In the genomic region with DNA sequence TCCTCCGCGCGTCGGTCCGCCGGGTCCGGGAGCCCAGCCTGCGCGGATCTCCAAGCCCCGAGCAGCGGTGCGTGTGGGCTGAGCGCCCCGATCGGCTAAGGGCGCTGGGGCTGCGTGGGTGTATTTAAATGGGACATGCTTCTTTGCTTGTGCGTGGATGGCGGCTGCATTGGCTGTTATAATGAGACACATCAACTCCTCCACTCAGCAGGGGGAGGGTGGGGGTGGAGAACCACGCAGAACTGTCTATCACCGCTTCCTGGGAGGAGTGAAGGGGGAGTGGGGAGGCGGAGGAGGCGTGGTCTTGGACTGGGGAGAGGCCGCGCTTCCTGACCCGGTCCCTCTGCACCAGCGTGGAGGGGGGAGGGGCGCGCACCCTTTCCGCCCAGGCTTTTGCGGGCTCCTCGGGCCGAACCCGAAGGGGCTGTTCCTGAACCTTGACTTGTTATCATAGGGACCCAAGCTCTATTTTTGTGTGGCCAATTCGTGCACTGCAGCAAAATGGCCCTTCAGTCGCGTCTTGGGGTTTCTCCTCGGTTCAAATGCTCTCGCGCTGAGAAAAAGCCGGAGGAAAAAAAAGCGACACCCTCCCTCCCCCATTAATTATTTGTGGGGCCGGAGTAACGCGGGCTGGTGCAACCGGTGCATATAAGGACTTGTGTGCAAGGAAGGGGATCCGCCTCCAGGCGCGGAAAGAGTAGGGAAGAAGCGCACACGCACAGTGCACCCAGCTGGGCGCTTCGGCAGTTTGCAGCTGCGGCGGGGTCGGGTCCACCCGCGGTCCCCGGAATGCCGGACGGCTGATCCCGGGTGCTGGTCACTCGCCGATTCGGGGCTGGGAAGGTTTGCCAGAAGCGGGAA, we compare ENCODE assay signal across 1 cellular context.
TF ChIP-seq lines count a peak whose summit lies in the region.

Gene TNIK (minus strand): TSS at position 180 of the 861 bp plus-strand sequence. CDS start 342 bp downstream, outside the sequence.

TF ChIP-seq in HepG2, 621 proteins besides CTCF, POLR2A, EP300 and RAD21:
- TF ChIP-seq ZNF639 (CRISPR knock-in tag; conservative IDR thresholded peaks at IDR 0.05) (no peak), GABPB1 (CRISPR knock-in tag; IDR thresholded peaks at IDR 0.05) (0 out of 2 replicates have a peak, but pooled peaks have one; percentile 18), MYC (CRISPR knock-in tag; IDR thresholded peaks at IDR 0.05; ENCODE audit: borderline replicate concordance) (0 out of 2 replicates have a peak, but pooled peaks have one; percentile 22), ZMAT3 (CRISPR knock-in tag; conservative IDR thresholded peaks at IDR 0.05) (no peak), ZNF230 (CRISPR knock-in tag; IDR thresholded peaks at IDR 0.05) (no peak), ZNF274 (CRISPR knock-in tag; IDR thresholded peaks at IDR 0.05) (no peak), CCAR2 (optimal IDR thresholded peaks at IDR 0.05; ENCODE audit: low read depth, low read length) (no peak), ZNF761 (CRISPR knock-in tag; conservative IDR thresholded peaks at IDR 0.05) (no peak), KAT8 (CRISPR knock-in tag; IDR thresholded peaks at IDR 0.05) (no peak), ZNF501 (CRISPR knock-in tag; IDR thresholded peaks at IDR 0.05) (0 out of 2 replicates have a peak, but pooled peaks have one; percentile 19), ZNF281 (CRISPR knock-in tag; IDR thresholded peaks at IDR 0.05; ENCODE audit: borderline replicate concordance) (peak; percentile 81; the same call in 1 of the 2 replicates), ZNF800 (CRISPR knock-in tag; IDR thresholded peaks at IDR 0.05) (peak; percentile 67; the same call in 1 of the 2 replicates), HNRNPLL (IDR thresholded peaks at IDR 0.05; ENCODE audit: low read depth, low read length, poor library complexity, severe bottlenecking) (peak; percentile 67), NCOA5 (CRISPR knock-in tag; IDR thresholded peaks at IDR 0.05) (no peak), PATZ1 (CRISPR knock-in tag; IDR thresholded peaks at IDR 0.05) (peak; percentile 13; the same call in 1 of the 2 replicates), ZNF205 (CRISPR knock-in tag; IDR thresholded peaks at IDR 0.05) (no peak), STAG1 (CRISPR knock-in tag; IDR thresholded peaks at IDR 0.05) (peak; percentile 24; the same call in 1 of the 2 replicates), NR3C1 (CRISPR knock-in tag; IDR thresholded peaks at IDR 0.05) (no peak), ZFP91 (CRISPR knock-in tag; IDR thresholded peaks at IDR 0.05; ENCODE audit: borderline replicate concordance) (0 out of 2 replicates have a peak, but pooled peaks have one; percentile 39), GATAD2A (CRISPR knock-in tag; IDR thresholded peaks at IDR 0.05) (no peak), NFRKB (IDR thresholded peaks at IDR 0.05) (no peak), ZNF841 (CRISPR knock-in tag; IDR thresholded peaks at IDR 0.05; ENCODE audit: borderline replicate concordance) (no peak), ZZZ3 (CRISPR knock-in tag; IDR thresholded peaks at IDR 0.05; ENCODE audit: borderline replicate concordance) (no peak)
- TF ChIP-seq, protein P1, sequence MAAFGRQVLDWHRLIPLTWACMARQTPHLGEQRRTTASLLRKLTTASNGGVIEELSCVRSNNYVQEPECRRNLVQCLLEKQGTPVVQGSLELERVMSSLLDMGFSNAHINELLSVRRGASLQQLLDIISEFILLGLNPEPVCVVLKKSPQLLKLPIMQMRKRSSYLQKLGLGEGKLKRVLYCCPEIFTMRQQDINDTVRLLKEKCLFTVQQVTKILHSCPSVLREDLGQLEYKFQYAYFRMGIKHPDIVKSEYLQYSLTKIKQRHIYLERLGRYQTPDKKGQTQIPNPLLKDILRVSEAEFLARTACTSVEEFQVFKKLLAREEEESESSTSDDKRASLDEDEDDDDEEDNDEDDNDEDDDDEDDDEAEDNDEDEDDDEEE (CRISPR knock-in tag; IDR thresholded peaks at IDR 0.05) = no peak
- TF ChIP-seq, protein P2, sequence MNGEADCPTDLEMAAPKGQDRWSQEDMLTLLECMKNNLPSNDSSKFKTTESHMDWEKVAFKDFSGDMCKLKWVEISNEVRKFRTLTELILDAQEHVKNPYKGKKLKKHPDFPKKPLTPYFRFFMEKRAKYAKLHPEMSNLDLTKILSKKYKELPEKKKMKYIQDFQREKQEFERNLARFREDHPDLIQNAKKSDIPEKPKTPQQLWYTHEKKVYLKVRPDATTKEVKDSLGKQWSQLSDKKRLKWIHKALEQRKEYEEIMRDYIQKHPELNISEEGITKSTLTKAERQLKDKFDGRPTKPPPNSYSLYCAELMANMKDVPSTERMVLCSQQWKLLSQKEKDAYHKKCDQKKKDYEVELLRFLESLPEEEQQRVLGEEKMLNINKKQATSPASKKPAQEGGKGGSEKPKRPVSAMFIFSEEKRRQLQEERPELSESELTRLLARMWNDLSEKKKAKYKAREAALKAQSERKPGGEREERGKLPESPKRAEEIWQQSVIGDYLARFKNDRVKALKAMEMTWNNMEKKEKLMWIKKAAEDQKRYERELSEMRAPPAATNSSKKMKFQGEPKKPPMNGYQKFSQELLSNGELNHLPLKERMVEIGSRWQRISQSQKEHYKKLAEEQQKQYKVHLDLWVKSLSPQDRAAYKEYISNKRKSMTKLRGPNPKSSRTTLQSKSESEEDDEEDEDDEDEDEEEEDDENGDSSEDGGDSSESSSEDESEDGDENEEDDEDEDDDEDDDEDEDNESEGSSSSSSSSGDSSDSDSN (CRISPR knock-in tag; IDR thresholded peaks at IDR 0.05) = peak; percentile 31; the same call in 1 of the 2 replicates
- TF ChIP-seq, protein P3, sequence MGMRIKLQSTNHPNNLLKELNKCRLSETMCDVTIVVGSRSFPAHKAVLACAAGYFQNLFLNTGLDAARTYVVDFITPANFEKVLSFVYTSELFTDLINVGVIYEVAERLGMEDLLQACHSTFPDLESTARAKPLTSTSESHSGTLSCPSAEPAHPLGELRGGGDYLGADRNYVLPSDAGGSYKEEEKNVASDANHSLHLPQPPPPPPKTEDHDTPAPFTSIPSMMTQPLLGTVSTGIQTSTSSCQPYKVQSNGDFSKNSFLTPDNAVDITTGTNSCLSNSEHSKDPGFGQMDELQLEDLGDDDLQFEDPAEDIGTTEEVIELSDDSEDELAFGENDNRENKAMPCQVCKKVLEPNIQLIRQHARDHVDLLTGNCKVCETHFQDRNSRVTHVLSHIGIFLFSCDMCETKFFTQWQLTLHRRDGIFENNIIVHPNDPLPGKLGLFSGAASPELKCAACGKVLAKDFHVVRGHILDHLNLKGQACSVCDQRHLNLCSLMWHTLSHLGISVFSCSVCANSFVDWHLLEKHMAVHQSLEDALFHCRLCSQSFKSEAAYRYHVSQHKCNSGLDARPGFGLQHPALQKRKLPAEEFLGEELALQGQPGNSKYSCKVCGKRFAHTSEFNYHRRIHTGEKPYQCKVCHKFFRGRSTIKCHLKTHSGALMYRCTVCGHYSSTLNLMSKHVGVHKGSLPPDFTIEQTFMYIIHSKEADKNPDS (CRISPR knock-in tag; IDR thresholded peaks at IDR 0.05) = no peak
- TF ChIP-seq, protein P4, sequence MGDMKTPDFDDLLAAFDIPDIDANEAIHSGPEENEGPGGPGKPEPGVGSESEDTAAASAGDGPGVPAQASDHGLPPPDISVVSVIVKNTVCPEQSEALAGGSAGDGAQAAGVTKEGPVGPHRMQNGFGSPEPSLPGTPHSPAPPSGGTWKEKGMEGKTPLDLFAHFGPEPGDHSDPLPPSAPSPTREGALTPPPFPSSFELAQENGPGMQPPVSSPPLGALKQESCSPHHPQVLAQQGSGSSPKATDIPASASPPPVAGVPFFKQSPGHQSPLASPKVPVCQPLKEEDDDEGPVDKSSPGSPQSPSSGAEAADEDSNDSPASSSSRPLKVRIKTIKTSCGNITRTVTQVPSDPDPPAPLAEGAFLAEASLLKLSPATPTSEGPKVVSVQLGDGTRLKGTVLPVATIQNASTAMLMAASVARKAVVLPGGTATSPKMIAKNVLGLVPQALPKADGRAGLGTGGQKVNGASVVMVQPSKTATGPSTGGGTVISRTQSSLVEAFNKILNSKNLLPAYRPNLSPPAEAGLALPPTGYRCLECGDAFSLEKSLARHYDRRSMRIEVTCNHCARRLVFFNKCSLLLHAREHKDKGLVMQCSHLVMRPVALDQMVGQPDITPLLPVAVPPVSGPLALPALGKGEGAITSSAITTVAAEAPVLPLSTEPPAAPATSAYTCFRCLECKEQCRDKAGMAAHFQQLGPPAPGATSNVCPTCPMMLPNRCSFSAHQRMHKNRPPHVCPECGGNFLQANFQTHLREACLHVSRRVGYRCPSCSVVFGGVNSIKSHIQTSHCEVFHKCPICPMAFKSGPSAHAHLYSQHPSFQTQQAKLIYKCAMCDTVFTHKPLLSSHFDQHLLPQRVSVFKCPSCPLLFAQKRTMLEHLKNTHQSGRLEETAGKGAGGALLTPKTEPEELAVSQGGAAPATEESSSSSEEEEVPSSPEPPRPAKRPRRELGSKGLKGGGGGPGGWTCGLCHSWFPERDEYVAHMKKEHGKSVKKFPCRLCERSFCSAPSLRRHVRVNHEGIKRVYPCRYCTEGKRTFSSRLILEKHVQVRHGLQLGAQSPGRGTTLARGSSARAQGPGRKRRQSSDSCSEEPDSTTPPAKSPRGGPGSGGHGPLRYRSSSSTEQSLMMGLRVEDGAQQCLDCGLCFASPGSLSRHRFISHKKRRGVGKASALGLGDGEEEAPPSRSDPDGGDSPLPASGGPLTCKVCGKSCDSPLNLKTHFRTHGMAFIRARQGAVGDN (CRISPR knock-in tag; IDR thresholded peaks at IDR 0.05) = peak; percentile 41
